3 cellular contexts compared by ENCODE assay signal in the genomic region with DNA sequence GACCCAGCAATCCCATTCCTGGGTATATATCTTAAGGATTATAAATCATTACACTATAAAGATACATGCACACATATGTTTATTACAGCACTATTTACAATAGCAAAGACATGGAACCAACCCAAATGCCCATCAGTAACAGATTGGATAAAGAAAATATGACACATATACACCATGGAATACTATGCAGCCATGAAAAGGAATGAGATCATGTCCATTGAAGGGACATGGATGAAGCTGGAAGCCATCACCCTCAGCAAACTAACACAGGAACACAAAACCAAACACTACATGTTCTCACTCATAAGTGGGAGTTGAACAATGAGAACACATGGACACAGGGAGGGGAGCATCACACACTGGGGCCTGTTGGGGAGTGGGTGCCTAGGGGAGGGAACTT.
A peak's percentile ranks its signal among the peaks of the same experiment; 100 is the strongest.
DNase-seq lines count a peak whose midpoint lies in the region; ATAC-seq, FAIRE-seq and TF ChIP-seq lines count a peak whose summit lies in the region.
"Not testable (repeated sequence)": the region's sequence is repeated elsewhere in the genome, so short reads cannot be mapped to it uniquely, and the experiment has no call there.

No MANE protein-coding gene starts in this region.

- TF ChIP-seq EP300 in K562 (IDR thresholded peaks at IDR 0.05; ENCODE audit: low read length) = not testable (repeated sequence)

- H2AFZ ChIP-seq in K562 (ENCODE audit: low read depth, low read length); endothelial cell of umbilical vein (ENCODE audit: low read depth, low read length): not testable (repeated sequence)

- not testable (repeated sequence) for H3K27ac ChIP-seq in HEK293 (ENCODE audit: extremely low read depth, low read depth, low read length); K562 (ENCODE audit: extremely low read depth, low read depth, low read length); endothelial cell of umbilical vein (ENCODE audit: insufficient read depth, low read depth, low read length)

- not testable (repeated sequence) for H3K4me2 ChIP-seq in K562 (ENCODE audit: insufficient read depth, low read length); endothelial cell of umbilical vein (ENCODE audit: insufficient read depth, low read length)

- H3K9me3 ChIP-seq in HEK293 (ENCODE audit: control insufficient read depth, insufficient read depth, low read depth, low read length); K562 (replicated peaks; ENCODE audit: control insufficient read depth, insufficient read depth, low read depth, low read length); endothelial cell of umbilical vein (replicated peaks; ENCODE audit: control insufficient read depth, insufficient read depth, low read length): not testable (repeated sequence)

- H3K9me1 ChIP-seq in K562 (ENCODE audit: control insufficient read depth, insufficient read depth, low read length); endothelial cell of umbilical vein (replicated peaks; ENCODE audit: control insufficient read depth, extremely low read depth, insufficient read depth, low read length): not testable (repeated sequence)

- H3K27me3 ChIP-seq in K562 (ENCODE audit: control insufficient read depth in 2 of 2, insufficient read depth in 2 of 2, low read length in 2 of 2); endothelial cell of umbilical vein (ENCODE audit: control insufficient read depth in 2 of 2, insufficient read depth in 2 of 2, low read length in 2 of 2): not testable (repeated sequence)

- POLR2A ChIA-PET in HEK293 (lab: Yijun Ruan, JAX); K562 (lab: Yijun Ruan, JAX); endothelial cell of umbilical vein (lab: Charles Lee): not testable (repeated sequence)

- BruUV-seq in K562 (replicated peaks; lab: Mats Ljungman, UMichigan); endothelial cell of umbilical vein (replicated peaks; lab: Mats Ljungman, UMichigan): not testable (repeated sequence)

- H3K9ac ChIP-seq in K562 (ENCODE audit: insufficient read depth in 1 of 2, low read depth in 2 of 2, low read length in 2 of 2); endothelial cell of umbilical vein (replicated peaks; ENCODE audit: extremely low read depth, insufficient read depth, low read length): not testable (repeated sequence)

- TF ChIP-seq RAD21 in K562 (CRISPR knock-in tag; conservative IDR thresholded peaks at IDR 0.05 in 1 of 2, IDR thresholded peaks at IDR 0.05 in 1 of 2) = not testable (repeated sequence)

- in situ Hi-C loops in K562 (cut with MboI) = not testable (repeated sequence)

- H4K20me1 ChIP-seq in K562 (replicated peaks; ENCODE audit: control insufficient read depth, insufficient read depth, low read length); endothelial cell of umbilical vein (replicated peaks; ENCODE audit: control insufficient read depth, extremely low read depth, insufficient read depth, low read length): not testable (repeated sequence)

- dilution Hi-C loops in endothelial cell of umbilical vein (cut with MboI; ENCODE audit: extremely low pct_ligation_motif_present, low sequenced_read_pairs) = not testable (repeated sequence)

- not testable (repeated sequence) for H3K79me2 ChIP-seq in K562 (ENCODE audit: control insufficient read depth, insufficient read depth, low read length); endothelial cell of umbilical vein (ENCODE audit: control insufficient read depth, insufficient read depth, low read length)

- intact Hi-C loops in K562 (cut with micrococcal nuclease); endothelial cell of umbilical vein (cut with micrococcal nuclease): not testable (repeated sequence)

- not testable (repeated sequence) for FAIRE-seq in K562 (lab: Jason Lieb, UNC)
- peak; percentile 31 for FAIRE-seq in endothelial cell of umbilical vein (lab: Jason Lieb, UNC)

- not testable (repeated sequence) for H3K36me3 ChIP-seq in HEK293 (ENCODE audit: control insufficient read depth in 2 of 2, insufficient read depth in 1 of 2, low read length in 2 of 2); K562 (ENCODE audit: control insufficient read depth, insufficient read depth, low read length); endothelial cell of umbilical vein (ENCODE audit: control insufficient read depth in 2 of 2, extremely low read depth in 1 of 2, insufficient read depth in 2 of 2, low read length in 2 of 2)

- TF ChIP-seq POLR2A in K562 (conservative IDR thresholded peaks at IDR 0.05); endothelial cell of umbilical vein (IDR thresholded peaks at IDR 0.05; ENCODE audit: low read depth, low read length): not testable (repeated sequence)

- not testable (repeated sequence) for DNase-seq in K562 (ENCODE audit: extremely low read depth in 1 of 4, low spot score in 3 of 4); endothelial cell of umbilical vein (ENCODE audit: low read depth, low spot score)

- not testable (repeated sequence) for H3K4me1 ChIP-seq in HEK293 (ENCODE audit: control insufficient read depth, insufficient read depth, low read length); K562 (replicated peaks in 1 of 2; ENCODE audit: control insufficient read depth in 2 of 2, insufficient read depth in 2 of 2, low read length in 2 of 2); endothelial cell of umbilical vein (ENCODE audit: control insufficient read depth, extremely low read depth, insufficient read depth, low read length)

- not testable (repeated sequence) for TF ChIP-seq CTCF in HEK293 (tag by site-specific recombination; IDR thresholded peaks at IDR 0.05); K562 (IDR thresholded peaks at IDR 0.05 in 2 of 3, conservative IDR thresholded peaks at IDR 0.05 in 1 of 3; ENCODE audit: insufficient read depth in 2 of 3, low read depth in 1 of 3, low read length in 3 of 3); endothelial cell of umbilical vein (IDR thresholded peaks at IDR 0.05; ENCODE audit: extremely low read depth in 1 of 2, insufficient read depth in 1 of 2, low read depth in 1 of 2, low read length in 2 of 2)

- ATAC-seq in K562 = not testable (repeated sequence)

- not testable (repeated sequence) for H3K4me3 ChIP-seq in HEK293 (ENCODE audit: low read depth, low read length); K562; endothelial cell of umbilical vein (replicated peaks in 1 of 3; ENCODE audit: insufficient read depth in 1 of 3, low read depth in 1 of 3, low read length in 3 of 3)

- CTCF ChIA-PET in HEK293 (lab: Yijun Ruan, JAX); K562 (lab: Yijun Ruan, JAX; ENCODE audit: low intra/inter-chr PET ratio); endothelial cell of umbilical vein (lab: Charles Lee): not testable (repeated sequence)

TF ChIP-seq in HEK293, 187 proteins besides CTCF, POLR2A, EP300 and RAD21:
- TF ChIP-seq ZNF146 (tag by site-specific recombination; IDR thresholded peaks at IDR 0.05) = peak; percentile 76

TF ChIP-seq in K562, 482 proteins besides CTCF, POLR2A, EP300 and RAD21:
- peak; percentile 57 for TF ChIP-seq ZNF146 (CRISPR knock-in tag; IDR thresholded peaks at IDR 0.05; ENCODE audit: unreplicated experiment)
